ENCODE assay signal across 8 cellular contexts in the genomic region with DNA sequence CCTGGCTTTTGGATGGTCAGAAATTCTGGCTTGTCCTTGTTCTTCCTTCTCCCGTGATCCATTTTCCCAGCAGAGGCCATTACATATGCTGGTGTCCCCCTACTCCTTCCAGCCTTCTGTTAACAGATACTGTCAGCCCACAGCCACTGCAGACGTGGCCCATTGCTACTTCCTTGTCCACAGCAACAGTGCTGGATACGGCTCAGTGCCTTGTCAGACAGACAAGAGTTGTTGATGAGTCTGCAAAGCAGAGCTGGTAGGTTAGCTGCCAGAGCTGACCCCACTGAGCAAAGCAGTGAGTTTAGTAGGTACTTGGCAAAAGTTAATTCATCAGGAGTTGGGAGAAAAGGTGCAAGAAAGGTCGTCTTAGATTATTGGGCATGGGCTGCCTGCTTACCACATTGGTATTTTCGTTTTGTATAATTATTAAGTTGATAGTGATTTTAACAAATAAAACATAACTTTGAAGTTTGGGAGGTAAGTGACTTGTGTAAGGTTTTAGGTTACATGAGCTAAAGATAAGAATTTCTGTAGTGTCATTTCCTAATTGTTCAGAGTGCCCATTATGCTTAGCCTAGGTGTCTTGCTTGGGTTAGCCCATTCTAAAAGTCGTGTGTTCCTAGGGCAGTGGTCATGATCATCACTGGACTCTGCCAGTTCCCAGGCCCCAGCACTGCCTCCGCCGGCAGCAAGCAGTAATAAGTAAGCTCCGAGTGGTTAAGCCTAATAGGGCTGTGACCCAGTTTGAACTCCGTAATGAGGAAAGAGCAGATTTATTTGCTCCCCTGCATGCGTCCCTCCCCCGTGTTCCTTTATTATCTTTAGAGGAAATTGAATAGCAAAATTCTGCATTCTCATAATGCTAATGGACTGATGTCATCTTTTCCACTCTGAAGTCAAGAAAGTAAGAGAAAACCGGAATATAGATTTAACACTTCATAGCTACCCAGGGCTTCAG.
DNase-seq lines count a peak whose midpoint lies in the region; ATAC-seq and TF ChIP-seq lines count a peak whose summit lies in the region.

No MANE protein-coding gene starts in this region.

- no peak for TF ChIP-seq POLR2A in testis (IDR thresholded peaks at IDR 0.05)

- TF ChIP-seq CTCF in testis (IDR thresholded peaks at IDR 0.05) = no peak

- no peaks in the 10 kb centered on the region for H3K9me3 ChIP-seq in testis

- ATAC-seq in GM19324 (IDR thresholded peaks at IDR 0.05; ENCODE audit: low FRiP score, unreplicated experiment) (no peak), GM21367 (IDR thresholded peaks at IDR 0.05; ENCODE audit: unreplicated experiment) (no peak)

- peak; percentile 38 for DNase-seq in HS-5 (ENCODE audit: low read depth)
- peak; percentile 87 for DNase-seq in astrocyte of the hippocampus (ENCODE audit: low read depth, low spot score)
- peak; percentile 67 for DNase-seq in testis
- DNase-seq in NCI-H1092 (lab: John Stamatoyannopoulos, UW) = no peak
- DNase-seq in COLO829 (ENCODE audit: low spot score) = no peak

- intact Hi-C loops in testis (cut with DNase I; ENCODE audit: low total_unique reads) = no loop called here

- H3K4me1 ChIP-seq in testis = peaks cover 35% of the 10 kb centered on the region

- H3K27me3 ChIP-seq in layer of hippocampus (ENCODE audit: control insufficient read depth, insufficient read depth, low read length) (no peaks in the 10 kb centered on the region), testis (no peaks in the 10 kb centered on the region)

- H3K4me3 ChIP-seq in testis = no peak overlapping the region

- H3K27ac ChIP-seq in layer of hippocampus (ENCODE audit: low read depth, low read length) (peak overlapping the region; percentile 32), testis (peak overlapping the region in 1 of 2 donors; percentile 68)

- no peaks in the 10 kb centered on the region for H3K36me3 ChIP-seq in testis (ENCODE audit: low read depth, missing control alignments)

- 42 to 46% methylated on average over 13 of the region's 13 CpGs for WGBS in testis, 2 donors

Comparison
In these comparisons a context has a peak if more than half of its experiments do, and no peak if none do; other contexts are left out.
1. DNase-seq: peak in HS-5 (single experiment), astrocyte of the hippocampus (single experiment) and testis (single experiment); none in NCI-H1092 (single experiment) and COLO829 (single experiment).